21 cellular contexts compared by ENCODE assay signal in the genomic region with DNA sequence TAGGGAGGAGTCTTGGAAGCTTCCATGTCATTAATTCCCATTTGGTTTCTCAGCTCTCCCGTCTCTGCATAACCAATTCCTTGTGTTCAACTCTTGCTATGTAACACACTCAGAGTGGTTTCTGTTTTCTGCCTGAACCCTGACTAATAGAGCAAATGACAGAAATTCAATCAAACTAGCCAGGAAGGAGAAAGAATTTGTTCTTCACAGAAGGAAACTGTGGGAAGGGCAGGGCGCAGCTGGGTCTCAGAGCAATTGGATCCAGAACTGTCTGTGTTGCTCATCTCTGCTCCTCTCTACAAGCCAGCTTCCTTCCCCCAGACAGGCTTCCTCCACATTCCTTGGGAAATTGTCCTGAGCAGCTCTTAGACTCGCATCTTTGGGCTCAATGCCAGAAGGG.
DNase-seq lines count a peak whose midpoint lies in the region; ATAC-seq and TF ChIP-seq lines count a peak whose summit lies in the region.
"Had no signal": no experiment of that assay in that cellular context is flagged by ENCODE, and none has a peak within 500 bp of the region (broad histone marks: within the 10 kb centered on the region; RNA-seq: fewer than 3 reads in every experiment).

No MANE protein-coding gene starts in this region.

- H3K27ac ChIP-seq in adrenal gland (peak overlapping the region in 2 of 5 donors; percentile 47 to 77), left lung (peak overlapping the region in 1 of 2 donors; percentile 13), spleen (peak overlapping the region in 7 of 8 donors; percentile 34 to 62 (median 56))
- H3K27ac ChIP-seq: body of pancreas, KMS-11 had no signal

- ATAC-seq in left lung (peak; percentile 22), HG03045 (IDR thresholded peaks at IDR 0.05; ENCODE audit: unreplicated experiment) (no peak)
- ATAC-seq: body of pancreas; naive thymus-derived CD8-positive, alpha-beta T cell; stimulated activated naive B cell treated with anti-CD40 and anti-IgM and Interleukin-4, amounts not matched to agents 10 μg/mL and 1 μg/mL and 100 μg/mL, for 72 hours had no signal

- DNase-seq in EL (peak; percentile 30), adrenal gland (peak in 4 of 7 donors; percentile 29 to 72 (median 44)), left lung (no peak), spleen (no peak), NCI-H187 treated with DMSO at 0.1 percent for 48 hours (lab: John Stamatoyannopoulos, UW) (no peak), HCEC 1CT (no peak)
- DNase-seq in effector CD8-positive, alpha-beta T cell (lab: John Stamatoyannopoulos, UW): no peak
- DNase-seq: activated CD4-positive, alpha-beta memory T cell treated with anti-CD3 and anti-CD28 coated beads for 36 hours; activated naive CD4-positive, alpha-beta T cell treated with anti-CD3 and anti-CD28 coated beads for 36 hours; activated T-cell treated with anti-CD3 and anti-CD28 coated beads, Interleukin-2, amount 50 U/mL, for 1 hour; Caco-2; H9; naive thymus-derived CD8-positive, alpha-beta T cell; NCI-H2107; NCI-H524; SIG-M5; stimulated activated naive B cell treated with anti-CD40 and anti-IgM and Interleukin-4, amounts not matched to agents 10 μg/mL and 1 μg/mL and 100 μg/mL, for 72 hours had no signal

- H3K9me3 ChIP-seq in adrenal gland (replicated peaks in 1 of 3) (no peaks in the 10 kb centered on the region), left lung (no peaks in the 10 kb centered on the region), spleen (no peaks in the 10 kb centered on the region)
- H3K9me3 ChIP-seq: body of pancreas, Caco-2, prostate gland had no signal

- peaks cover 18 to 62% of the 10 kb centered on the region in 2 donors for H3K4me1 ChIP-seq in adrenal gland (replicated peaks in 1 of 2)
- peaks cover 0 to 4% of the 10 kb centered on the region in 2 donors for H3K4me1 ChIP-seq in left lung
- peaks cover 6 to 62% (median 25%) of the 10 kb centered on the region in 6 donors for H3K4me1 ChIP-seq in spleen
- H3K4me1 ChIP-seq: body of pancreas, Caco-2, prostate gland had no signal

- H3K4me3 ChIP-seq in adrenal gland (no peak overlapping the region), left lung (no peak overlapping the region), spleen (no peak overlapping the region)
- H3K4me3 ChIP-seq: body of pancreas, prostate gland had no signal

- H3K36me3 ChIP-seq in adrenal gland (replicated peaks in 1 of 2) (peaks cover 0 to 5% of the 10 kb centered on the region in 2 donors), left lung (no peaks in the 10 kb centered on the region), spleen (peaks cover 0 to 7% (median 0%) of the 10 kb centered on the region in 6 donors)
- H3K36me3 ChIP-seq: prostate gland had no signal

- TF ChIP-seq CTCF in adrenal gland (IDR thresholded peaks at IDR 0.05): no peak
- TF ChIP-seq CTCF in left lung (IDR thresholded peaks at IDR 0.05): no peak
- TF ChIP-seq CTCF in spleen (IDR thresholded peaks at IDR 0.05 in 8 of 11, conservative IDR thresholded peaks at IDR 0.05 in 3 of 11): no peak

- intact Hi-C loops in adrenal gland (cut with DNase I) (no loop called here), left lung (cut with DNase I) (no loop called here), spleen (cut with DNase I; ENCODE audit: low total_unique reads) (no loop called here)

- TF ChIP-seq POLR2A in adrenal gland (IDR thresholded peaks at IDR 0.05) (no peak), spleen (IDR thresholded peaks at IDR 0.05) (no peak)

- whole genome bisulfite sequencing in adrenal gland, 4 donors: 51 to 67% (median 61%) methylated on average over 3 of the region's 3 CpGs
- 54 to 74% (median 67%) methylated on average over 3 of the region's 3 CpGs for WGBS in spleen, 5 donors

- H3K27me3 ChIP-seq in adrenal gland: no peaks in the 10 kb centered on the region
- no peaks in the 10 kb centered on the region for H3K27me3 ChIP-seq in left lung
- no peaks in the 10 kb centered on the region for H3K27me3 ChIP-seq in spleen (replicated peaks in 1 of 7)
- H3K27me3 ChIP-seq: body of pancreas had no signal

Comparison
In these comparisons a context has a peak if more than half of its experiments do, and no peak if none do; other contexts are left out.
1. DNase-seq: peak in EL (single experiment) and adrenal gland (4 of 7); none in left lung (0 of 2), spleen (single experiment), effector CD8-positive, alpha-beta T cell (single experiment), NCI-H187 treated with DMSO at 0.1 percent for 48 hours (single experiment) and HCEC 1CT (single experiment).